1 cellular context compared by ENCODE assay signal in the genomic region with DNA sequence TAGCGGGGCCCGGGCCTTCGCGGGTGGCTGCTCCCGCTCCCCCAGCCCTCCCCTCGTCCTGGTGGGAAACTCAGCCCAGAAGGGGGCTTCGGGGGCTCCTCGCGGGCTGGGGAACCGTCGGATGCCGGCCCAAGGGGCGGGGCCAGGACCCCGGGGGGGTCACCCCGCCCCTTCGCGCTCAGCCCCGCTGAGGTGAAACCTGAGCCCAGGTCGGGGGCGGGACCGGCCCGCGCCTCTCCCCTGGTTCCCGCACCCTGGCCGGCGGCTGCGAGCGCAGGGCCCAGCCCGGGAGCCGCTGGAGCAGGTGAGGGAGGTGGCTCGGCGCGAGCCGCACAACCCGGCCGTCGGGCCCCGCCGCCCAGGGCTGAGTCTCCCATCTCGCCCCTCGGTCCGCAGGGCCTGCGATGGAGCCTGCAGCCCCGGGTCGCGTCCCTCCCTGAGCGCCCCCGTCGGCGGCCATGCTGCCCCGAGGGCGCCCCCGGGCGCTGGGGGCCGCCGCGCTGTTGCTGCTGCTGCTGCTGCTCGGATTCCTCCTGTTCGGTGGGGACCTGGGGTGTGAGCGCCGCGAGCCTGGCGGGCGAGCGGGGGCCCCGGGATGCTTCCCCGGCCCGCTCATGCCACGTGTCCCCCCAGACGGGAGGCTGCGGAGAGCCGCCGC.
TF ChIP-seq lines count a peak whose summit lies in the region.

LARGE2 (plus strand) TSS at position 232 of the 658 bp plus-strand sequence; CDS start at position 459, 227 bp downstream.

TF ChIP-seq in K562, 482 proteins besides CTCF, POLR2A, EP300 and RAD21 (continues in another document):
- TF ChIP-seq TAF1 (IDR thresholded peaks at IDR 0.05; ENCODE audit: control insufficient read depth, extremely low read depth, insufficient read depth, low read length, severe bottlenecking) (peak; percentile 47), NFYB (IDR thresholded peaks at IDR 0.05; ENCODE audit: extremely low read depth, insufficient read length) (no peak), PHB2 (IDR thresholded peaks at IDR 0.05; ENCODE audit: low read depth) (no peak), PRPF4 (IDR thresholded peaks at IDR 0.05; ENCODE audit: insufficient read depth, low read depth, low read length, poor library complexity, severe bottlenecking) (peak; percentile 30), ZNF668 (CRISPR knock-in tag; IDR thresholded peaks at IDR 0.05) (no peak), NFE2 (IDR thresholded peaks at IDR 0.05; ENCODE audit: low read depth) (no peak), CREBBP (IDR thresholded peaks at IDR 0.05; ENCODE audit: low read depth, low read length) (no peak), ZNF274 (IDR thresholded peaks at IDR 0.05; ENCODE audit: borderline replicate concordance, low read depth, low read length) (no peak), ZNF586 (CRISPR knock-in tag; conservative IDR thresholded peaks at IDR 0.05) (no peak), NCOA6 (IDR thresholded peaks at IDR 0.05) (peak; percentile 79), ETS2 (tag; IDR thresholded peaks at IDR 0.05; ENCODE audit: borderline replicate concordance, poor library complexity, severe bottlenecking) (no peak), BRF1 (IDR thresholded peaks at IDR 0.05; ENCODE audit: borderline replicate concordance, extremely low read depth, insufficient read length) (no peak), ZNF740 (CRISPR knock-in tag; IDR thresholded peaks at IDR 0.05) (no peak), ZNF740 (tag; IDR thresholded peaks at IDR 0.05) (no peak), MYBL2 (IDR thresholded peaks at IDR 0.05; ENCODE audit: low read depth) (no peak), MYBL2 (CRISPR knock-in tag; IDR thresholded peaks at IDR 0.05; ENCODE audit: borderline replicate concordance) (no peak), SNIP1 (IDR thresholded peaks at IDR 0.05; ENCODE audit: low read depth) (no peak), PHF20 (IDR thresholded peaks at IDR 0.05; ENCODE audit: partially characterized antibody) (no peak), SIN3A (IDR thresholded peaks at IDR 0.05; ENCODE audit: borderline replicate concordance in 2 of 2, control insufficient read depth in 1 of 2, low read depth in 2 of 2, low read length in 2 of 2) (no peak; a peak in 1 of 4 replicates), SMAD1 (IDR thresholded peaks at IDR 0.05; ENCODE audit: low read depth, low read length, partially characterized antibody) (no peak), RUNX1 (IDR thresholded peaks at IDR 0.05; ENCODE audit: low read depth) (no peak), RBM17 (IDR thresholded peaks at IDR 0.05; ENCODE audit: borderline replicate concordance, low read depth, low read length) (no peak), TARDBP (IDR thresholded peaks at IDR 0.05) (0 out of 2 replicates have a peak, but pooled peaks have one; percentile 34), GABPB2 (CRISPR knock-in tag; conservative IDR thresholded peaks at IDR 0.05) (no peak), ARID1B (IDR thresholded peaks at IDR 0.05) (no peak), SRF (CRISPR knock-in tag; IDR thresholded peaks at IDR 0.05) (no peak), UBTF (IDR thresholded peaks at IDR 0.05; ENCODE audit: borderline replicate concordance in 1 of 2, low read depth in 2 of 2, low read length in 2 of 2) (0 out of 4 replicates have a peak, but pooled peaks of 1 of the 2 experiments have one; percentile 18), NKRF (IDR thresholded peaks at IDR 0.05; ENCODE audit: borderline replicate concordance) (no peak), NR2F6 (CRISPR knock-in tag; IDR thresholded peaks at IDR 0.05) (no peak), ZNF3 (CRISPR knock-in tag; IDR thresholded peaks at IDR 0.05) (no peak), SIN3B (IDR thresholded peaks at IDR 0.05; ENCODE audit: low read depth) (peak; percentile 33; the same call in 1 of the 2 replicates), CCAR2 (IDR thresholded peaks at IDR 0.05; ENCODE audit: low read depth, low read length) (no peak), ZBTB7A (IDR thresholded peaks at IDR 0.05; ENCODE audit: borderline replicate concordance, control insufficient read depth, low read depth, low read length) (peak; percentile 78), FOXA1 (IDR thresholded peaks at IDR 0.05; ENCODE audit: borderline replicate concordance) (no peak), CBFB (CRISPR knock-in tag; IDR thresholded peaks at IDR 0.05) (no peak), POLR2H (tag; IDR thresholded peaks at IDR 0.05; ENCODE audit: low read depth) (no peak), PTRF (tag; IDR thresholded peaks at IDR 0.05) (no peak), HMG20B (CRISPR knock-in tag; IDR thresholded peaks at IDR 0.05) (no peak), RBBP5 (IDR thresholded peaks at IDR 0.05; ENCODE audit: borderline replicate concordance, insufficient read depth, low read length, poor library complexity, severe bottlenecking) (no peak), ZNF551 (CRISPR knock-in tag; IDR thresholded peaks at IDR 0.05) (no peak), ZNF41 (CRISPR knock-in tag; conservative IDR thresholded peaks at IDR 0.05) (no peak), ATF7 (IDR thresholded peaks at IDR 0.05) (0 out of 2 replicates have a peak, but pooled peaks have one; percentile 20), HMG20A (CRISPR knock-in tag; conservative IDR thresholded peaks at IDR 0.05) (no peak), TSC22D4 (tag; IDR thresholded peaks at IDR 0.05) (no peak), KDM5B (IDR thresholded peaks at IDR 0.05; ENCODE audit: insufficient replicate concordance, low read depth, low read length) (no peak), TCF3 (CRISPR knock-in tag; IDR thresholded peaks at IDR 0.05) (no peak), RBM39 (optimal IDR thresholded peaks at IDR 0.05; ENCODE audit: low read depth, low read length) (no peak)
- TF ChIP-seq, protein P1, sequence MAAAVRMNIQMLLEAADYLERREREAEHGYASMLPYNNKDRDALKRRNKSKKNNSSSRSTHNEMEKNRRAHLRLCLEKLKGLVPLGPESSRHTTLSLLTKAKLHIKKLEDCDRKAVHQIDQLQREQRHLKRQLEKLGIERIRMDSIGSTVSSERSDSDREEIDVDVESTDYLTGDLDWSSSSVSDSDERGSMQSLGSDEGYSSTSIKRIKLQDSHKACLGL (CRISPR knock-in tag; IDR thresholded peaks at IDR 0.05; ENCODE audit: borderline replicate concordance, poor library complexity, severe bottlenecking): no peak
- TF ChIP-seq, protein P2, sequence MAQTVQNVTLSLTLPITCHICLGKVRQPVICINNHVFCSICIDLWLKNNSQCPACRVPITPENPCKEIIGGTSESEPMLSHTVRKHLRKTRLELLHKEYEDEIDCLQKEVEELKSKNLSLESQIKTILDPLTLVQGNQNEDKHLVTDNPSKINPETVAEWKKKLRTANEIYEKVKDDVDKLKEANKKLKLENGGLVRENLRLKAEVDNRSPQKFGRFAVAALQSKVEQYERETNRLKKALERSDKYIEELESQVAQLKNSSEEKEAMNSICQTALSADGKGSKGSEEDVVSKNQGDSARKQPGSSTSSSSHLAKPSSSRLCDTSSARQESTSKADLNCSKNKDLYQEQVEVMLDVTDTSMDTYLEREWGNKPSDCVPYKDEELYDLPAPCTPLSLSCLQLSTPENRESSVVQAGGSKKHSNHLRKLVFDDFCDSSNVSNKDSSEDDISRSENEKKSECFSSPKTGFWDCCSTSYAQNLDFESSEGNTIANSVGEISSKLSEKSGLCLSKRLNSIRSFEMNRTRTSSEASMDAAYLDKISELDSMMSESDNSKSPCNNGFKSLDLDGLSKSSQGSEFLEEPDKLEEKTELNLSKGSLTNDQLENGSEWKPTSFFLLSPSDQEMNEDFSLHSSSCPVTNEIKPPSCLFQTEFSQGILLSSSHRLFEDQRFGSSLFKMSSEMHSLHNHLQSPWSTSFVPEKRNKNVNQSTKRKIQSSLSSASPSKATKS (CRISPR knock-in tag; IDR thresholded peaks at IDR 0.05): no peak
- TF ChIP-seq, protein P3, sequence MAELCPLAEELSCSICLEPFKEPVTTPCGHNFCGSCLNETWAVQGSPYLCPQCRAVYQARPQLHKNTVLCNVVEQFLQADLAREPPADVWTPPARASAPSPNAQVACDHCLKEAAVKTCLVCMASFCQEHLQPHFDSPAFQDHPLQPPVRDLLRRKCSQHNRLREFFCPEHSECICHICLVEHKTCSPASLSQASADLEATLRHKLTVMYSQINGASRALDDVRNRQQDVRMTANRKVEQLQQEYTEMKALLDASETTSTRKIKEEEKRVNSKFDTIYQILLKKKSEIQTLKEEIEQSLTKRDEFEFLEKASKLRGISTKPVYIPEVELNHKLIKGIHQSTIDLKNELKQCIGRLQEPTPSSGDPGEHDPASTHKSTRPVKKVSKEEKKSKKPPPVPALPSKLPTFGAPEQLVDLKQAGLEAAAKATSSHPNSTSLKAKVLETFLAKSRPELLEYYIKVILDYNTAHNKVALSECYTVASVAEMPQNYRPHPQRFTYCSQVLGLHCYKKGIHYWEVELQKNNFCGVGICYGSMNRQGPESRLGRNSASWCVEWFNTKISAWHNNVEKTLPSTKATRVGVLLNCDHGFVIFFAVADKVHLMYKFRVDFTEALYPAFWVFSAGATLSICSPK (IDR thresholded peaks at IDR 0.05; ENCODE audit: borderline replicate concordance): no peak
- TF ChIP-seq, protein P4, sequence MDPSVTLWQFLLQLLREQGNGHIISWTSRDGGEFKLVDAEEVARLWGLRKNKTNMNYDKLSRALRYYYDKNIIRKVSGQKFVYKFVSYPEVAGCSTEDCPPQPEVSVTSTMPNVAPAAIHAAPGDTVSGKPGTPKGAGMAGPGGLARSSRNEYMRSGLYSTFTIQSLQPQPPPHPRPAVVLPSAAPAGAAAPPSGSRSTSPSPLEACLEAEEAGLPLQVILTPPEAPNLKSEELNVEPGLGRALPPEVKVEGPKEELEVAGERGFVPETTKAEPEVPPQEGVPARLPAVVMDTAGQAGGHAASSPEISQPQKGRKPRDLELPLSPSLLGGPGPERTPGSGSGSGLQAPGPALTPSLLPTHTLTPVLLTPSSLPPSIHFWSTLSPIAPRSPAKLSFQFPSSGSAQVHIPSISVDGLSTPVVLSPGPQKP (CRISPR knock-in tag; IDR thresholded peaks at IDR 0.05): no peak
- TF ChIP-seq, protein P5, sequence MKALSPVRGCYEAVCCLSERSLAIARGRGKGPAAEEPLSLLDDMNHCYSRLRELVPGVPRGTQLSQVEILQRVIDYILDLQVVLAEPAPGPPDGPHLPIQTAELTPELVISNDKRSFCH (CRISPR knock-in tag; IDR thresholded peaks at IDR 0.05): no peak
- TF ChIP-seq, protein P5 (tag; IDR thresholded peaks at IDR 0.05): no peak
- TF ChIP-seq, protein P6, sequence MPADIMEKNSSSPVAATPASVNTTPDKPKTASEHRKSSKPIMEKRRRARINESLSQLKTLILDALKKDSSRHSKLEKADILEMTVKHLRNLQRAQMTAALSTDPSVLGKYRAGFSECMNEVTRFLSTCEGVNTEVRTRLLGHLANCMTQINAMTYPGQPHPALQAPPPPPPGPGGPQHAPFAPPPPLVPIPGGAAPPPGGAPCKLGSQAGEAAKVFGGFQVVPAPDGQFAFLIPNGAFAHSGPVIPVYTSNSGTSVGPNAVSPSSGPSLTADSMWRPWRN (IDR thresholded peaks at IDR 0.05; ENCODE audit: low read depth): no peak
- TF ChIP-seq, protein P7, sequence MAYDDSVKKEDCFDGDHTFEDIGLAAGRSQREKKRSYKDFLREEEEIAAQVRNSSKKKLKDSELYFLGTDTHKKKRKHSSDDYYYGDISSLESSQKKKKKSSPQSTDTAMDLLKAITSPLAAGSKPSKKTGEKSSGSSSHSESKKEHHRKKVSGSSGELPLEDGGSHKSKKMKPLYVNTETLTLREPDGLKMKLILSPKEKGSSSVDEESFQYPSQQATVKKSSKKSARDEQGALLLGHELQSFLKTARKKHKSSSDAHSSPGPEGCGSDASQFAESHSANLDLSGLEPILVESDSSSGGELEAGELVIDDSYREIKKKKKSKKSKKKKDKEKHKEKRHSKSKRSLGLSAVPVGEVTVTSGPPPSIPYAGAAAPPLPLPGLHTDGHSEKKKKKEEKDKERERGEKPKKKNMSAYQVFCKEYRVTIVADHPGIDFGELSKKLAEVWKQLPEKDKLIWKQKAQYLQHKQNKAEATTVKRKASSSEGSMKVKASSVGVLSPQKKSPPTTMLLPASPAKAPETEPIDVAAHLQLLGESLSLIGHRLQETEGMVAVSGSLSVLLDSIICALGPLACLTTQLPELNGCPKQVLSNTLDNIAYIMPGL (CRISPR knock-in tag; IDR thresholded peaks at IDR 0.05): no peak
